ENCODE assay signal across 26 cellular contexts in the genomic region with DNA sequence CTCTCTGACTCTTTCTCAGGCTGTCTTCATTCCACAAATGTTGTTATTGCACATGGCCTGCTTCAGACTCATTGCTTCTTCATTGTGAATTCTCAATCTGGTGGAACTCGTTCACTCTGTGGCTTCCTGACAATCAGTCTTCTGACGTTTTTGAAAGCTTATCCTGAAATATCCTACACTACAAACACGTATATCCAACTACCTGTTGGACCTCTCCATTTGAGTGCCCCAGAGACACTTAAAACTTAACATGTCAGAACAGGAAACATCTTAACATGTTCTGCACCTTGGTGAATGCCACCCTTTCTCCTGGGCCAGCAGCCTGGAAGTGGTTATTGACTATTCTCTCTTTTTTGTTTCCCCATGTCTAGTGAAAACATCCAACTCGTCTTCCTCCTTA. TPM values are rescaled to one million over a fixed set of nuclear protein-coding genes. Genes with fewer than 3 reads are reported as not detected.
DNase-seq lines count a peak whose midpoint lies in the region; ATAC-seq, FAIRE-seq and TF ChIP-seq lines count a peak whose summit lies in the region.
"Had no signal": no experiment of that assay in that cellular context is flagged by ENCODE, and none has a peak within 500 bp of the region (broad histone marks: within the 10 kb centered on the region; RNA-seq: fewer than 3 reads in every experiment).

No MANE protein-coding gene starts in this region.

- peak overlapping the region; percentile 22 for H3K27ac ChIP-seq in astrocyte (ENCODE audit: low read depth, low read length)
- H3K27ac ChIP-seq in foreskin keratinocyte, result no peak overlapping the region
- H3K27ac ChIP-seq: BLaER1, RWPE1, SK-N-MC had no signal

- H3K27me3 ChIP-seq in astrocyte (ENCODE audit: insufficient read depth, low read length) (no peaks in the 10 kb centered on the region), foreskin keratinocyte (no peaks in the 10 kb centered on the region)
- H3K27me3 ChIP-seq: BLaER1 had no signal

- H3K27me3 Mint-ChIP-seq in astrocyte (ENCODE audit: low read depth, unreplicated experiment), result no peaks in the 10 kb centered on the region
- H3K27me3 Mint-ChIP-seq: CD4-positive, alpha-beta T cell had no signal

- no peak overlapping the region for H3K9ac ChIP-seq in astrocyte (ENCODE audit: low read length)
- H3K9ac ChIP-seq: BLaER1 had no signal

- ATAC-seq in GM19395 (IDR thresholded peaks at IDR 0.05; ENCODE audit: unreplicated experiment), result peak; percentile 10
- no peak for ATAC-seq in foreskin keratinocyte
- ATAC-seq in GM18498 (IDR thresholded peaks at IDR 0.05; ENCODE audit: unreplicated experiment), result no peak
- ATAC-seq: GM23338 had no signal

- DNase-seq in DMS79 (lab: John Stamatoyannopoulos, UW) (peak; percentile 21), astrocyte (ENCODE audit: low read depth) (no peak), foreskin keratinocyte (peak; percentile 10 to 40), NCI-H2196 (lab: John Stamatoyannopoulos, UW; ENCODE audit: unreplicated experiment) (no peak), KG1 (lab: John Stamatoyannopoulos, UW) (no peak)
- DNase-seq in stimulated activated CD4-positive, alpha-beta T cell treated with anti-CD3 and anti-CD28 coated beads, Interleukin-4, amount 100 ng/mL, for 1 hour, result no peak
- DNase-seq: CD4-positive, alpha-beta T cell; COR-L47; DMS 273 treated with DMSO at 0.1 percent for 48 hours; GF-D8; Kasumi-1; NCI-H1694; NCI-H2081; NCI-H2227 treated with DMSO at 0.1 percent for 48 hours; NCI-H524; NCI-H774; NK-92 treated with Interleukin-12 subunit alpha and Interleukin-12 subunit beta, amount 100 ng/mL, for 24 hours; SHP77 treated with DMSO at 0.1 percent for 48 hours; SW 1271 had no signal

- TF ChIP-seq CTCF in astrocyte (IDR thresholded peaks at IDR 0.05; ENCODE audit: insufficient read depth, low read depth, low read length) (no peak), foreskin keratinocyte (conservative IDR thresholded peaks at IDR 0.05) (no peak)

- no peak overlapping the region for H3K27ac Mint-ChIP-seq in astrocyte (ENCODE audit: unreplicated experiment)
- H3K27ac Mint-ChIP-seq: CD4-positive, alpha-beta T cell; GM23338 had no signal

- FAIRE-seq in astrocyte (lab: Jason Lieb, UNC), result peak; percentile 17

- no peaks in the 10 kb centered on the region for H4K20me1 ChIP-seq in astrocyte (ENCODE audit: insufficient read depth, low read length)
- H4K20me1 ChIP-seq: BLaER1 had no signal

- H3K4me3 ChIP-seq in astrocyte (ENCODE audit: insufficient read depth, low read depth, low read length), result no peak overlapping the region
- H3K4me3 ChIP-seq: BLaER1, GM23338, HAP-1, SK-N-MC had no signal

- peak overlapping the region; percentile 40 for H3K4me2 ChIP-seq in astrocyte (ENCODE audit: low read length)
- H3K4me2 ChIP-seq: BLaER1, GM23338 had no signal

- peaks cover 30% of the 10 kb centered on the region for H3K4me1 Mint-ChIP-seq in astrocyte (ENCODE audit: low read depth, unreplicated experiment)
- H3K4me1 Mint-ChIP-seq: GM23338 had no signal

- no peak overlapping the region for H3K4me3 Mint-ChIP-seq in astrocyte (ENCODE audit: unreplicated experiment)
- H3K4me3 Mint-ChIP-seq: CD4-positive, alpha-beta T cell; GM23338 had no signal

- no peak overlapping the region for H2AFZ ChIP-seq in astrocyte (ENCODE audit: low read depth, low read length)
- H2AFZ ChIP-seq: GM23338 had no signal

- H3K9me3 Mint-ChIP-seq in astrocyte (ENCODE audit: unreplicated experiment), result peaks cover 4% of the 10 kb centered on the region
- H3K9me3 Mint-ChIP-seq: CD4-positive, alpha-beta T cell; GM23338 had no signal

- H3K36me3 ChIP-seq in astrocyte (ENCODE audit: insufficient read depth, low read length), result no peaks in the 10 kb centered on the region
- H3K36me3 ChIP-seq: BLaER1, HAP-1 had no signal

- H3K36me3 Mint-ChIP-seq in astrocyte (ENCODE audit: low read depth, unreplicated experiment), result peaks cover 1% of the 10 kb centered on the region

- H3K4me1 ChIP-seq in astrocyte (ENCODE audit: insufficient read depth, low read length), result peaks cover 8% of the 10 kb centered on the region
- H3K4me1 ChIP-seq in foreskin keratinocyte, result no peaks in the 10 kb centered on the region
- H3K4me1 ChIP-seq: BLaER1, HAP-1 had no signal

- no peaks in the 10 kb centered on the region for H3K9me3 ChIP-seq in astrocyte (ENCODE audit: insufficient read depth, low read depth, low read length)
- H3K9me3 ChIP-seq: BLaER1, HAP-1 had no signal

- no peaks in the 10 kb centered on the region for H3K79me2 ChIP-seq in astrocyte (ENCODE audit: insufficient read depth, low read length)

RNA-seq across cellular contexts. Expression of a gene that starts 50.8 kb away (rescaled TPM):
- total RNA-seq in astrocyte, result 34.1 and 35.2 TPM in 2 replicates
- total RNA-seq in foreskin keratinocyte, result 48.8 and 50.5 TPM in 2 replicates
- 43.5 and 52.5 TPM in 2 replicates for polyA plus RNA-seq in foreskin keratinocyte

Comparison
In these comparisons a context has a peak if more than half of its experiments do, and no peak if none do; other contexts are left out.
1. DNase-seq: peak in DMS79 (single experiment) and foreskin keratinocyte (2 of 2); none in astrocyte (single experiment), NCI-H2196 (single experiment), stimulated activated CD4-positive, alpha-beta T cell treated with anti-CD3 and anti-CD28 coated beads, Interleukin-4, amount 100 ng/mL, for 1 hour (single experiment) and KG1 (single experiment).